In the genomic region with DNA sequence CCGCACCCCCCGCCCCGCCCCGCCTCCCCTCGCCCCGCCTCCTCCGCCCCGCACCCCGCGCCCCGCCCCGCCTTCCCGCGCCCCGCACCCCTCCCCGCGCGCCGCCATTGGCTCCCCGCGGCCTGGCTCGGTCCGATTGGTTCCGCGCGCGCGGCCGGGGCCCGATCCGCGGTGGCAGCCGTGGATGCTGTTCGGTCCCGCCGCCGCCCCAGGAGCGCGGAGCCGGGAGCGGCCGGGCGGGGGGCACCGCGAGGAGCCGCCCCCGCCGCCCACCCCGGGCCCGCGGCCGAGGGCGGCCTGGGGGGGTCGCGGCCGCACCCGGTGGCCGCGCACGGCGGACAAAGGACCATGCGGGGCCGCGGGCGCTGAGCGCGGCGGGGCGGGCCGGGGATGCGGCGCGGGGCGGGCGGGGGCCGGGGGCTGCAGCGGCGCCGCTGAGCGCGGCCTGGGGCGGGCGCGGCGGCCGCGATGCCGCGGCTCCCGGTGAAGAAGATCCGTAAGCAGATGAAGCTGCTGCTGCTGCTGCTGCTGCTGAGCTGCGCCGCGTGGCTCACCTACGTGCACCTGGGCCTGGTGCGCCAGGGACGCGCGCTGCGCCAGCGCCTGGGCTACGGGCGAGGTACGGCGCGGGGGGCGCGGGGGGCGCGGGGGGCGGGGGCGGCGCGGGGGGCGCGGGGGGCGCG, we compare ENCODE assay signal across 1 cellular context.
TF ChIP-seq lines count a peak whose summit lies in the region.

A gene with protein sequence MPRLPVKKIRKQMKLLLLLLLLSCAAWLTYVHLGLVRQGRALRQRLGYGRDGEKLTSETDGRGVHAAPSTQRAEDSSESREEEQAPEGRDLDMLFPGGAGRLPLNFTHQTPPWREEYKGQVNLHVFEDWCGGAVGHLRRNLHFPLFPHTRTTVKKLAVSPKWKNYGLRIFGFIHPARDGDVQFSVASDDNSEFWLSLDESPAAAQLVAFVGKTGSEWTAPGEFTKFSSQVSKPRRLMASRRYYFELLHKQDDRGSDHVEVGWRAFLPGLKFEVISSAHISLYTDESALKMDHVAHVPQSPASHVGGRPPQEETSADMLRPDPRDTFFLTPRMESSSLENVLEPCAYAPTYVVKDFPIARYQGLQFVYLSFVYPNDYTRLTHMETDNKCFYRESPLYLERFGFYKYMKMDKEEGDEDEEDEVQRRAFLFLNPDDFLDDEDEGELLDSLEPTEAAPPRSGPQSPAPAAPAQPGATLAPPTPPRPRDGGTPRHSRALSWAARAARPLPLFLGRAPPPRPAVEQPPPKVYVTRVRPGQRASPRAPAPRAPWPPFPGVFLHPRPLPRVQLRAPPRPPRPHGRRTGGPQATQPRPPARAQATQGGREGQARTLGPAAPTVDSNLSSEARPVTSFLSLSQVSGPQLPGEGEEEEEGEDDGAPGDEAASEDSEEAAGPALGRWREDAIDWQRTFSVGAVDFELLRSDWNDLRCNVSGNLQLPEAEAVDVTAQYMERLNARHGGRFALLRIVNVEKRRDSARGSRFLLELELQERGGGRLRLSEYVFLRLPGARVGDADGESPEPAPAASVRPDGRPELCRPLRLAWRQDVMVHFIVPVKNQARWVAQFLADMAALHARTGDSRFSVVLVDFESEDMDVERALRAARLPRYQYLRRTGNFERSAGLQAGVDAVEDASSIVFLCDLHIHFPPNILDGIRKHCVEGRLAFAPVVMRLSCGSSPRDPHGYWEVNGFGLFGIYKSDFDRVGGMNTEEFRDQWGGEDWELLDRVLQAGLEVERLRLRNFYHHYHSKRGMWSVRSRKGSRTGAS (plus strand): TSS at position 164 of the 683 bp plus-strand sequence. CDS start 305 bp downstream, at position 469.

TF ChIP-seq in A549, 52 proteins besides CTCF, POLR2A, EP300 and RAD21:
- TF ChIP-seq CBX2 (IDR thresholded peaks at IDR 0.05; ENCODE audit: borderline replicate concordance, low read depth) (no peak), RNF2 (IDR thresholded peaks at IDR 0.05; ENCODE audit: borderline replicate concordance, low read depth) (no peak), HOXB5 (CRISPR knock-in tag; IDR thresholded peaks at IDR 0.05) (no peak), CHD4 (IDR thresholded peaks at IDR 0.05; ENCODE audit: borderline replicate concordance) (no peak), ZC3H11A (IDR thresholded peaks at IDR 0.05) (no peak), NR3C1 (IDR thresholded peaks at IDR 0.05) (no peak), HOXB13 (CRISPR knock-in tag; IDR thresholded peaks at IDR 0.05; ENCODE audit: low read depth) (no peak), NPAS2 (CRISPR knock-in tag; IDR thresholded peaks at IDR 0.05; ENCODE audit: borderline replicate concordance) (no peak), PHF8 (IDR thresholded peaks at IDR 0.05; ENCODE audit: borderline replicate concordance, low read depth) (no peak)
- TF ChIP-seq, protein P1, sequence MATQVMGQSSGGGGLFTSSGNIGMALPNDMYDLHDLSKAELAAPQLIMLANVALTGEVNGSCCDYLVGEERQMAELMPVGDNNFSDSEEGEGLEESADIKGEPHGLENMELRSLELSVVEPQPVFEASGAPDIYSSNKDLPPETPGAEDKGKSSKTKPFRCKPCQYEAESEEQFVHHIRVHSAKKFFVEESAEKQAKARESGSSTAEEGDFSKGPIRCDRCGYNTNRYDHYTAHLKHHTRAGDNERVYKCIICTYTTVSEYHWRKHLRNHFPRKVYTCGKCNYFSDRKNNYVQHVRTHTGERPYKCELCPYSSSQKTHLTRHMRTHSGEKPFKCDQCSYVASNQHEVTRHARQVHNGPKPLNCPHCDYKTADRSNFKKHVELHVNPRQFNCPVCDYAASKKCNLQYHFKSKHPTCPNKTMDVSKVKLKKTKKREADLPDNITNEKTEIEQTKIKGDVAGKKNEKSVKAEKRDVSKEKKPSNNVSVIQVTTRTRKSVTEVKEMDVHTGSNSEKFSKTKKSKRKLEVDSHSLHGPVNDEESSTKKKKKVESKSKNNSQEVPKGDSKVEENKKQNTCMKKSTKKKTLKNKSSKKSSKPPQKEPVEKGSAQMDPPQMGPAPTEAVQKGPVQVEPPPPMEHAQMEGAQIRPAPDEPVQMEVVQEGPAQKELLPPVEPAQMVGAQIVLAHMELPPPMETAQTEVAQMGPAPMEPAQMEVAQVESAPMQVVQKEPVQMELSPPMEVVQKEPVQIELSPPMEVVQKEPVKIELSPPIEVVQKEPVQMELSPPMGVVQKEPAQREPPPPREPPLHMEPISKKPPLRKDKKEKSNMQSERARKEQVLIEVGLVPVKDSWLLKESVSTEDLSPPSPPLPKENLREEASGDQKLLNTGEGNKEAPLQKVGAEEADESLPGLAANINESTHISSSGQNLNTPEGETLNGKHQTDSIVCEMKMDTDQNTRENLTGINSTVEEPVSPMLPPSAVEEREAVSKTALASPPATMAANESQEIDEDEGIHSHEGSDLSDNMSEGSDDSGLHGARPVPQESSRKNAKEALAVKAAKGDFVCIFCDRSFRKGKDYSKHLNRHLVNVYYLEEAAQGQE (IDR thresholded peaks at IDR 0.05) = no peak
- TF ChIP-seq, protein P2, sequence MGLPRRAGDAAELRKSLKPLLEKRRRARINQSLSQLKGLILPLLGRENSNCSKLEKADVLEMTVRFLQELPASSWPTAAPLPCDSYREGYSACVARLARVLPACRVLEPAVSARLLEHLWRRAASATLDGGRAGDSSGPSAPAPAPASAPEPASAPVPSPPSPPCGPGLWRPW (IDR thresholded peaks at IDR 0.05) = no peak
- TF ChIP-seq, protein P3, sequence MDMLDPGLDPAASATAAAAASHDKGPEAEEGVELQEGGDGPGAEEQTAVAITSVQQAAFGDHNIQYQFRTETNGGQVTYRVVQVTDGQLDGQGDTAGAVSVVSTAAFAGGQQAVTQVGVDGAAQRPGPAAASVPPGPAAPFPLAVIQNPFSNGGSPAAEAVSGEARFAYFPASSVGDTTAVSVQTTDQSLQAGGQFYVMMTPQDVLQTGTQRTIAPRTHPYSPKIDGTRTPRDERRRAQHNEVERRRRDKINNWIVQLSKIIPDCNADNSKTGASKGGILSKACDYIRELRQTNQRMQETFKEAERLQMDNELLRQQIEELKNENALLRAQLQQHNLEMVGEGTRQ (IDR thresholded peaks at IDR 0.05) = no peak
- TF ChIP-seq, protein P4, sequence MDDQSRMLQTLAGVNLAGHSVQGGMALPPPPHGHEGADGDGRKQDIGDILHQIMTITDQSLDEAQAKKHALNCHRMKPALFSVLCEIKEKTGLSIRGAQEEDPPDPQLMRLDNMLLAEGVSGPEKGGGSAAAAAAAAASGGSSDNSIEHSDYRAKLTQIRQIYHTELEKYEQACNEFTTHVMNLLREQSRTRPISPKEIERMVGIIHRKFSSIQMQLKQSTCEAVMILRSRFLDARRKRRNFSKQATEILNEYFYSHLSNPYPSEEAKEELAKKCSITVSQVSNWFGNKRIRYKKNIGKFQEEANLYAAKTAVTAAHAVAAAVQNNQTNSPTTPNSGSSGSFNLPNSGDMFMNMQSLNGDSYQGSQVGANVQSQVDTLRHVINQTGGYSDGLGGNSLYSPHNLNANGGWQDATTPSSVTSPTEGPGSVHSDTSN (IDR thresholded peaks at IDR 0.05) = no peak
- TF ChIP-seq, protein P5, sequence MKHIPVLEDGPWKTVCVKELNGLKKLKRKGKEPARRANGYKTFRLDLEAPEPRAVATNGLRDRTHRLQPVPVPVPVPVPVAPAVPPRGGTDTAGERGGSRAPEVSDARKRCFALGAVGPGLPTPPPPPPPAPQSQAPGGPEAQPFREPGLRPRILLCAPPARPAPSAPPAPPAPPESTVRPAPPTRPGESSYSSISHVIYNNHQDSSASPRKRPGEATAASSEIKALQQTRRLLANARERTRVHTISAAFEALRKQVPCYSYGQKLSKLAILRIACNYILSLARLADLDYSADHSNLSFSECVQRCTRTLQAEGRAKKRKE (CRISPR knock-in tag; IDR thresholded peaks at IDR 0.05; ENCODE audit: low read depth) = no peak
